Comparison of ENCODE assay signal across 1 cellular context in genomic region chr13:23467048-23467931, GRCh38.
TF ChIP-seq lines count a peak whose summit lies in the region.

No MANE protein-coding gene starts in this region.

TF ChIP-seq in WTC11, 78 proteins besides CTCF, POLR2A, EP300 and RAD21 (continued from another document):
- TF ChIP-seq AFF4 (CRISPR knock-in tag; IDR thresholded peaks at IDR 0.05; ENCODE audit: borderline replicate concordance) (no peak), E2F5 (CRISPR knock-in tag; IDR thresholded peaks at IDR 0.05) (no peak), ETV6 (CRISPR knock-in tag; IDR thresholded peaks at IDR 0.05) (no peak)
TF ChIP-seq in WTC11: peak in this region for 0.
